In the genomic region with DNA sequence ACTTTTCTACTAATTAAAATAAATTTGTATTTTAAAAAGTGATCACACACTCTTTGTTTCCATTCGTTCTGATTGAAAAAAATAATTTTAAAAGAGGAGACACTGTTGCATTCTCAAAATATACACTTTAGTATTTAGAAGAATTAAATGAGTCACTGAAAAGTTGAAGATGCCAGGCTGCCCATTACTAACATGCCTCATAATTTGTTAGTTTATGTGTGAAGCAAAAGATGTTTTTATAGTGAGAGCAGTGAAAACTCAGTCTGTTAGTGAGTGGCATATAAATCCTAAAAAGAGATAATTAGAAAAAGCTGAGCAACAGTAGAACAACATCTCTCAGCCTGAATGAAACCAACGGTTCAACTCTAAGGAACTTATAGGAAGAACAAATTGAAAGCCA, we compare ENCODE assay signal across 20 cellular contexts.
DNase-seq lines count a peak whose midpoint lies in the region; ATAC-seq and TF ChIP-seq lines count a peak whose summit lies in the region.
"Had no signal": no experiment of that assay in that cellular context is flagged by ENCODE, and none has a peak within 500 bp of the region (broad histone marks: within the 10 kb centered on the region; RNA-seq: fewer than 3 reads in every experiment).

No MANE protein-coding gene starts in this region.

- no peaks in the 10 kb centered on the region for H3K4me1 Mint-ChIP-seq in stimulated activated effector memory CD8-positive, alpha-beta T cell treated with anti-CD3 and anti-CD28 coated beads, Interleukin-12 subunit alpha, Interleukin-12 subunit beta, amount 100 ng/mL, for 72 hours

- H2AFZ ChIP-seq in Loucy (ENCODE audit: low read length) = peak overlapping the region; percentile 41; the same call in 1 of the 2 replicates

- TF ChIP-seq CTCF in Loucy (conservative IDR thresholded peaks at IDR 0.05; ENCODE audit: low read length) = no peak
- no peak for TF ChIP-seq CTCF in fibroblast of mammary gland (conservative IDR thresholded peaks at IDR 0.05; ENCODE audit: control insufficient read depth, insufficient read depth, low read depth, low read length)
- TF ChIP-seq CTCF in ascending aorta (IDR thresholded peaks at IDR 0.05) = no peak
- no peak for TF ChIP-seq CTCF in stomach (IDR thresholded peaks at IDR 0.05)

- H3K4me3 ChIP-seq in Loucy (ENCODE audit: low read length, poor library complexity, severe bottlenecking) = peak overlapping the region; percentile 62
- H3K4me3 ChIP-seq in fibroblast of mammary gland (ENCODE audit: control insufficient read depth, low read depth, low read length) = no peak overlapping the region
- H3K4me3 ChIP-seq in ascending aorta = no peak overlapping the region
- no peak overlapping the region for H3K4me3 ChIP-seq in stomach
- H3K4me3 ChIP-seq: BLaER1, HAP-1 had no signal

- TF ChIP-seq POLR2A in stomach (IDR thresholded peaks at IDR 0.05) = no peak

- no peaks in the 10 kb centered on the region for H4K20me1 ChIP-seq in Loucy (ENCODE audit: insufficient read depth, low read length, poor library complexity, severe bottlenecking)
- H4K20me1 ChIP-seq: BLaER1 had no signal

- H3K9me2 ChIP-seq in Loucy (replicated peaks; ENCODE audit: low read depth, low read length) = no peaks in the 10 kb centered on the region

- no peaks in the 10 kb centered on the region for H3F3A ChIP-seq in Loucy (ENCODE audit: low read depth)

- peak overlapping the region; percentile 25 for H3K9ac ChIP-seq in Loucy (ENCODE audit: low read depth, low read length, poor library complexity, severe bottlenecking)
- H3K9ac ChIP-seq: BLaER1 had no signal

- no peak overlapping the region for H3K27ac ChIP-seq in ascending aorta
- no peak overlapping the region for H3K27ac ChIP-seq in stomach
- H3K27ac ChIP-seq: BLaER1, HL-60 had no signal

- H3K9me3 ChIP-seq in Loucy (ENCODE audit: insufficient read depth, low read depth, low read length) (no peaks in the 10 kb centered on the region), ascending aorta (no peaks in the 10 kb centered on the region), stomach (no peaks in the 10 kb centered on the region)
- H3K9me3 ChIP-seq: BLaER1, HAP-1 had no signal

- H3K36me3 ChIP-seq in Loucy (ENCODE audit: insufficient read depth, low read length) (peaks cover 14% of the 10 kb centered on the region; the same call in 1 of the 2 replicates), ascending aorta (peaks cover 13 to 33% of the 10 kb centered on the region in 2 donors), stomach (peaks cover 6 to 35% (median 32%) of the 10 kb centered on the region in 4 donors)

- peaks cover 43% of the 10 kb centered on the region for H3K4me1 ChIP-seq in Loucy (ENCODE audit: insufficient read depth, low read length, poor library complexity, severe bottlenecking)
- H3K4me1 ChIP-seq in ascending aorta = no peaks in the 10 kb centered on the region
- H3K4me1 ChIP-seq in stomach = peaks cover 0 to 20% (median 8%) of the 10 kb centered on the region in 4 donors
- H3K4me1 ChIP-seq: HAP-1 had no signal

- H3K27ac Mint-ChIP-seq in stimulated activated effector memory CD8-positive, alpha-beta T cell treated with anti-CD3 and anti-CD28 coated beads, Interleukin-12 subunit alpha, Interleukin-12 subunit beta, amount 100 ng/mL, for 72 hours = no peak overlapping the region
- H3K27ac Mint-ChIP-seq: CD4-positive, alpha-beta memory T cell had no signal

- WGBS in stomach, 5 donors = 77 to 87% (median 84%) methylated on average over 2 of the region's 2 CpGs

- H3K4me3 Mint-ChIP-seq in stimulated activated effector memory CD8-positive, alpha-beta T cell treated with anti-CD3 and anti-CD28 coated beads, Interleukin-12 subunit alpha, Interleukin-12 subunit beta, amount 100 ng/mL, for 72 hours = no peak overlapping the region

- no peaks in the 10 kb centered on the region for H3K9me3 Mint-ChIP-seq in stimulated activated effector memory CD8-positive, alpha-beta T cell treated with anti-CD3 and anti-CD28 coated beads, Interleukin-12 subunit alpha, Interleukin-12 subunit beta, amount 100 ng/mL, for 72 hours
- H3K9me3 Mint-ChIP-seq: CD4-positive, alpha-beta memory T cell had no signal

- intact Hi-C loops in ascending aorta (cut with DNase I) = no loop called here
- intact Hi-C loops in stomach (cut with DNase I; ENCODE audit: low total_unique reads) = no loop called here

- no peaks in the 10 kb centered on the region for H3K36me3 Mint-ChIP-seq in stimulated activated effector memory CD8-positive, alpha-beta T cell treated with anti-CD3 and anti-CD28 coated beads, Interleukin-12 subunit alpha, Interleukin-12 subunit beta, amount 100 ng/mL, for 72 hours
- H3K36me3 Mint-ChIP-seq: CD4-positive, alpha-beta memory T cell had no signal

- TF ChIP-seq EP300 in stomach (IDR thresholded peaks at IDR 0.05) = no peak

- DNase-seq in EL = peak; percentile 29
- DNase-seq in fibroblast of mammary gland (ENCODE audit: low read depth) = peak; percentile 21
- peak; percentile 8 for DNase-seq in stromal cell of bone marrow (ENCODE audit: low read depth)
- DNase-seq in ascending aorta (ENCODE audit: low spot score in 2 of 2) = no peak
- DNase-seq in stimulated activated effector memory CD8-positive, alpha-beta T cell treated with anti-CD3 and anti-CD28 coated beads, Interleukin-12 subunit alpha, Interleukin-12 subunit beta, amount 100 ng/mL, for 72 hours (ENCODE audit: low spot score in 2 of 2) = no peak
- no peak for DNase-seq in stomach
- DNase-seq: ACHN; Calu3; CD4-positive, alpha-beta memory T cell; DMS53; NCI-H1092 treated with DMSO at 0.1 percent for 48 hours; NCI-H2081; NK-92 treated with Interleukin-12 subunit alpha and Interleukin-12 subunit beta, amount 100 ng/mL, for 24 hours; SHP77 had no signal

- H3K4me2 ChIP-seq in Loucy (ENCODE audit: low read depth, low read length, poor library complexity, severe bottlenecking) = peak overlapping the region; percentile 74
- H3K4me2 ChIP-seq: BLaER1 had no signal

- ATAC-seq in stimulated activated effector memory CD8-positive, alpha-beta T cell treated with anti-CD3 and anti-CD28 coated beads, Interleukin-12 subunit alpha, Interleukin-12 subunit beta, amount 100 ng/mL, for 72 hours = no peak
- no peak for ATAC-seq in esophagus mucosa
- ATAC-seq: SK-N-SH treated with all-trans-retinoic acid at 6 μM for 48 hours had no signal

- no peaks in the 10 kb centered on the region for H3K79me2 ChIP-seq in Loucy (ENCODE audit: insufficient read depth, low read length)

- H3K27me3 ChIP-seq in Loucy (ENCODE audit: insufficient read depth, low read length, poor library complexity, severe bottlenecking) = no peaks in the 10 kb centered on the region
- no peaks in the 10 kb centered on the region for H3K27me3 ChIP-seq in ascending aorta
- H3K27me3 ChIP-seq in stomach = no peaks in the 10 kb centered on the region
- H3K27me3 ChIP-seq: BLaER1 had no signal

Comparison
In these comparisons a context has a peak if more than half of its experiments do, and no peak if none do; other contexts are left out.
1. DNase-seq: peak in EL (single experiment), fibroblast of mammary gland (single experiment) and stromal cell of bone marrow (single experiment); none in ascending aorta (0 of 2), stimulated activated effector memory CD8-positive, alpha-beta T cell treated with anti-CD3 and anti-CD28 coated beads, Interleukin-12 subunit alpha, Interleukin-12 subunit beta, amount 100 ng/mL, for 72 hours (0 of 2) and stomach (single experiment).